Comparison of ENCODE assay signal across 9 cellular contexts in the genomic region with DNA sequence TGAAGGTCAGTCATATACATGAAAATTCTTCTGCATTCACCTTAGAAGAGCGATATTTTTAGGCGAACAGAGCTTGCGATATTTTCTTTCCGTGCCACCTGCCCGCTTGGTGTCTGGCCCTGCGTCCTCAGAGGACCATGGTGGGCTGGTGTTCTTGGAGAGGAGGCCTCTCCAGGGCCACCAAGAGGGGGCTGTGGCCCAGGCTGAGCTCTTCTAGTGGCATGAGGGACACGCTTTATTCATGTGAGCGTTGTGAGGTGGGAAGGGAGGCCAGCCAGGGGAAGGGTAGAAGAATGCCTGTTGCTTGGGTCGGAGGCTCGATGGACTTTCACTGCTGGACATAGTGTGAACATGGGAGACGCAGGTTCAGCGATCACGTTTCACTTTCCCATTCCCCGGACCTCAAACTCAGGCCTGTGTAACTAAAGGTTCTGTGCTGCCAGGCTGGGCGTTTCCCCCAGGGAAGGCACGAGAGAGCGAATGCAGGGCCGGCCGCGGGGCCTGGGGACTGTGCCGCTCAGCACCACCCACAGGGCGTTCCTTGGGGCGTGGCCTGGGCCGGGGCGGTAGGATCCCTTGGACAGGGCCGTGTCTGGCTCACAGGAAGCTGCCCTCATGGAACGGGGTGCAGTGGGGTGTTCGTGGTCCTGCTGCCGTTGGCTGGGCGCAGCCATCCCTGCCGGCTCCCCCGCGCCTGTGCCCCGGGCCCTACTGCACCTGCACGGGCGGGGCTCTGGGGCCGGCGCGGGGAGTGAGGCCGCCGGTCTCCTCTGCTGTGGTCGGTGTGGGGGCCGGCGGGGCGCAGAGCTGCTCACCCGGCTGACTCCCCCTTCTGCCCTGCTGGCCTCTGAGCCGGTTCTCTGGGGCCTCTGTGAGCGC. TPM values are rescaled to one million over a fixed set of nuclear protein-coding genes. Genes with fewer than 3 reads are reported as not detected.
DNase-seq lines count a peak whose midpoint lies in the region; ATAC-seq and TF ChIP-seq lines count a peak whose summit lies in the region.
"Had no signal": no experiment of that assay in that cellular context is flagged by ENCODE, and none has a peak within 500 bp of the region (broad histone marks: within the 10 kb centered on the region; RNA-seq: fewer than 3 reads in every experiment).

No MANE protein-coding gene starts in this region.

- no peaks in the 10 kb centered on the region for H3K27me3 Mint-ChIP-seq in CD4-positive, alpha-beta memory T cell
- peaks cover 14% of the 10 kb centered on the region for H3K27me3 Mint-ChIP-seq in activated T-cell treated with anti-CD3 and anti-CD28 coated beads, Interleukin-2, amount 50 U/mL, for 72 hours (ENCODE audit: low read depth)
- peaks cover 7 to 12% of the 10 kb centered on the region in 2 donors for H3K27me3 Mint-ChIP-seq in natural killer cell treated with Interleukin-12 subunit alpha and Interleukin-12 subunit beta and Interleukin-15 and Interleukin-18, amount 100 ng/mL, for 72 hours

- no peak for TF ChIP-seq CTCF in fibroblast of pulmonary artery (IDR thresholded peaks at IDR 0.05; ENCODE audit: low read length, missing control alignments)

- peak; percentile 97 for ATAC-seq in GM19463 (IDR thresholded peaks at IDR 0.05; ENCODE audit: unreplicated experiment)
- ATAC-seq in activated T-cell treated with anti-CD3 and anti-CD28 coated beads, Interleukin-2, amount 50 U/mL, for 72 hours (replicated peaks in 1 of 2), result peak; percentile 95 to 97
- peak; percentile 95 to 96 for ATAC-seq in natural killer cell treated with Interleukin-12 subunit alpha and Interleukin-12 subunit beta and Interleukin-15 and Interleukin-18, amount 100 ng/mL, for 72 hours

- peak overlapping the region; percentile 98 to 100 (median 99) for H3K4me3 Mint-ChIP-seq in CD4-positive, alpha-beta memory T cell
- H3K4me3 Mint-ChIP-seq in activated T-cell treated with anti-CD3 and anti-CD28 coated beads, Interleukin-2, amount 50 U/mL, for 72 hours, result peak overlapping the region; percentile 96 to 98
- peak overlapping the region; percentile 94 for H3K4me3 Mint-ChIP-seq in natural killer cell treated with Interleukin-12 subunit alpha and Interleukin-12 subunit beta and Interleukin-15 and Interleukin-18, amount 100 ng/mL, for 72 hours

- peak overlapping the region; percentile 83 for H3K27ac ChIP-seq in CD4-positive, alpha-beta memory T cell (ENCODE audit: low read depth, low read length)

- H3K36me3 ChIP-seq in CD4-positive, alpha-beta memory T cell (ENCODE audit: insufficient read depth, low read length), result no peaks in the 10 kb centered on the region

- intact Hi-C loops in CD4-positive, alpha-beta memory T cell (cut with micrococcal nuclease), result loop anchor here (1.0 to 5.0 kb wide), 4 partner anchors 40 to 152 kb away; a partner anchor contains a TSS

- peak; percentile 75 to 82 (median 76) for DNase-seq in CD4-positive, alpha-beta memory T cell
- DNase-seq in HK-2 (ENCODE audit: unreplicated experiment) (peak; percentile 75), OCI-M1 (lab: John Stamatoyannopoulos, UW) (peak; percentile 84), fibroblast of pulmonary artery (ENCODE audit: low read depth) (peak; percentile 45)
- DNase-seq in activated T-cell treated with anti-CD3 and anti-CD28 coated beads, Interleukin-2, amount 50 U/mL, for 72 hours, result peak; percentile 88 to 89
- peak; percentile 89 for DNase-seq in natural killer cell treated with Interleukin-12 subunit alpha and Interleukin-12 subunit beta and Interleukin-15 and Interleukin-18, amount 100 ng/mL, for 72 hours (ENCODE audit: low spot score)
- peak; percentile 77 for DNase-seq in stimulated activated naive CD4-positive, alpha-beta T cell treated with Interleukin-2 at 50 U/mL for 16 hours (lab: John Stamatoyannopoulos, UW)

- no peaks in the 10 kb centered on the region for H3K9me3 ChIP-seq in CD4-positive, alpha-beta memory T cell (ENCODE audit: control insufficient read depth in 1 of 2, low read length in 2 of 2)

- peaks cover 0 to 3% of the 10 kb centered on the region in 2 donors for H3K36me3 Mint-ChIP-seq in CD4-positive, alpha-beta memory T cell
- no peaks in the 10 kb centered on the region for H3K36me3 Mint-ChIP-seq in activated T-cell treated with anti-CD3 and anti-CD28 coated beads, Interleukin-2, amount 50 U/mL, for 72 hours (ENCODE audit: insufficient read depth in 2 of 2)
- H3K36me3 Mint-ChIP-seq in natural killer cell treated with Interleukin-12 subunit alpha and Interleukin-12 subunit beta and Interleukin-15 and Interleukin-18, amount 100 ng/mL, for 72 hours, result no peaks in the 10 kb centered on the region

- CTCF ChIA-PET in CD4-positive, alpha-beta memory T cell (lab: Charles Lee; ENCODE audit: partially characterized antibody), result interaction anchor here (1.0 to 3.1 kb wide), 3 partner anchors 40 to 259 kb away, joined by 3 to 17 read pairs (median 4); no protein-coding TSS in a partner anchor

- H3K4me1 ChIP-seq in CD4-positive, alpha-beta memory T cell (ENCODE audit: insufficient read depth, low read length), result peaks cover 25% of the 10 kb centered on the region

- peak overlapping the region; percentile 94 to 100 (median 100) for H3K27ac Mint-ChIP-seq in CD4-positive, alpha-beta memory T cell
- H3K27ac Mint-ChIP-seq in activated T-cell treated with anti-CD3 and anti-CD28 coated beads, Interleukin-2, amount 50 U/mL, for 72 hours, result peak overlapping the region; percentile 91
- peak overlapping the region; percentile 77 to 85 for H3K27ac Mint-ChIP-seq in natural killer cell treated with Interleukin-12 subunit alpha and Interleukin-12 subunit beta and Interleukin-15 and Interleukin-18, amount 100 ng/mL, for 72 hours

- peaks cover 0 to 6% (median 0%) of the 10 kb centered on the region in 8 donors for H3K9me3 Mint-ChIP-seq in CD4-positive, alpha-beta memory T cell
- peaks cover 2 to 3% of the 10 kb centered on the region in 2 donors for H3K9me3 Mint-ChIP-seq in activated T-cell treated with anti-CD3 and anti-CD28 coated beads, Interleukin-2, amount 50 U/mL, for 72 hours
- H3K9me3 Mint-ChIP-seq in natural killer cell treated with Interleukin-12 subunit alpha and Interleukin-12 subunit beta and Interleukin-15 and Interleukin-18, amount 100 ng/mL, for 72 hours, result no peaks in the 10 kb centered on the region

- H3K4me3 ChIP-seq in CD4-positive, alpha-beta memory T cell (ENCODE audit: low read length in 2 of 2), result peak overlapping the region; percentile 69 to 70
- peak overlapping the region; percentile 59 for H3K4me3 ChIP-seq in fibroblast of pulmonary artery (replicated peaks; ENCODE audit: low read depth, low read length)

- H3K4me1 Mint-ChIP-seq in CD4-positive, alpha-beta memory T cell, result peaks cover 20 to 39% (median 27%) of the 10 kb centered on the region in 4 donors
- peaks cover 19% of the 10 kb centered on the region for H3K4me1 Mint-ChIP-seq in activated T-cell treated with anti-CD3 and anti-CD28 coated beads, Interleukin-2, amount 50 U/mL, for 72 hours (ENCODE audit: low read depth)
- H3K4me1 Mint-ChIP-seq in natural killer cell treated with Interleukin-12 subunit alpha and Interleukin-12 subunit beta and Interleukin-15 and Interleukin-18, amount 100 ng/mL, for 72 hours (ENCODE audit: low read depth in 2 of 2), result peaks cover 20 to 40% of the 10 kb centered on the region in 2 donors

- POLR2A ChIA-PET in CD4-positive, alpha-beta memory T cell (lab: Charles Lee; ENCODE audit: partially characterized antibody), result interaction anchor here (0.5 to 3.5 kb wide), 30 partner anchors 9 to 1115 kb away, joined by 3 to 53 read pairs (median 5); a partner anchor contains a TSS

- no peaks in the 10 kb centered on the region for H3K27me3 ChIP-seq in CD4-positive, alpha-beta memory T cell (ENCODE audit: insufficient read depth, low read length)

RNA-seq across cellular contexts. Expression of a gene that starts 40.7 kb away (rescaled TPM):
- total RNA-seq in CD4-positive, alpha-beta memory T cell, result 10 to 100 TPM; 86.0 to 87.4 TPM
- polyA plus RNA-seq in CD4-positive, alpha-beta memory T cell, result 10 to 100 TPM; 34.1 to 59.2 TPM
- 10 to 100 TPM; 78.6 to 80.2 TPM for total RNA-seq in activated T-cell treated with anti-CD3 and anti-CD28 coated beads, Interleukin-2, amount 50 U/mL, for 72 hours
- total RNA-seq in natural killer cell treated with Interleukin-12 subunit alpha and Interleukin-12 subunit beta and Interleukin-15 and Interleukin-18, amount 100 ng/mL, for 72 hours, result 100 to 1,000 TPM; 112 to 178 TPM

RNA-seq across cellular contexts. Expression of a gene that starts 59.6 kb away (rescaled TPM):
- total RNA-seq in CD4-positive, alpha-beta memory T cell, result not detected
- not detected for polyA plus RNA-seq in CD4-positive, alpha-beta memory T cell
- total RNA-seq in activated T-cell treated with anti-CD3 and anti-CD28 coated beads, Interleukin-2, amount 50 U/mL, for 72 hours, result not detected
- total RNA-seq in natural killer cell treated with Interleukin-12 subunit alpha and Interleukin-12 subunit beta and Interleukin-15 and Interleukin-18, amount 100 ng/mL, for 72 hours, result not detected
- total RNA-seq: dermis microvascular lymphatic vessel endothelial cell had no signal

Comparison
In these comparisons a context has a peak if more than half of its experiments do, and no peak if none do; other contexts are left out.
1. Peak in every context shown above with its lines: DNase-seq, ATAC-seq, H3K4me3 ChIP-seq and H3K27ac ChIP-seq.